8 cellular contexts compared by ENCODE assay signal in genomic region chr5:76402880-76403712, GRCh38. TPM values are rescaled to one million over a fixed set of nuclear protein-coding genes. Genes with fewer than 3 reads are reported as not detected.
DNase-seq lines count a peak whose midpoint lies in the region; ATAC-seq and TF ChIP-seq lines count a peak whose summit lies in the region.

Gene IQGAP2, plus strand, starts transcription at chr5:76403285. Its CDS starts 261 bp downstream, at chr5:76403546.

- no peaks in the 10 kb centered on the region for H3K27me3 ChIP-seq in H7 (ENCODE audit: control insufficient read depth, insufficient read depth, low read length)

- DNase-seq in GM12864 (ENCODE audit: low read depth): peak; percentile 90
- peak; percentile 93 for DNase-seq in H7
- peak; percentile 87 for DNase-seq in LoVo (ENCODE audit: low spot score)
- DNase-seq in cardiac fibroblast (ENCODE audit: low read depth in 2 of 2): peak; percentile 41 to 43
- peak; percentile 75 to 85 for DNase-seq in left colon
- peak; percentile 72 for DNase-seq in stimulated activated CD4-positive, alpha-beta T cell treated with anti-CD3 and anti-CD28 coated beads, Interleukin-2, amount 100 ng/mL, for 4 hours (ENCODE audit: low read depth)
- DNase-seq in NCI-H128 (lab: John Stamatoyannopoulos, UW; ENCODE audit: unreplicated experiment): no peak

- ATAC-seq in left colon: peak; percentile 78

- intact Hi-C loops in left colon (cut with DNase I, micrococcal nuclease): loop anchor here in 1 of 2 donors (10.0 kb wide), 1 partner anchor 142 kb away; no protein-coding TSS in a partner anchor

- peak; percentile 72 for TF ChIP-seq CTCF in GM12864 (IDR thresholded peaks at IDR 0.05; ENCODE audit: low read depth, low read length, missing control alignments)
- peak; percentile 52 for TF ChIP-seq CTCF in WI38 (IDR thresholded peaks at IDR 0.05; ENCODE audit: low read depth, low read length)
- peak; percentile 15 for TF ChIP-seq CTCF in cardiac fibroblast (IDR thresholded peaks at IDR 0.05; ENCODE audit: low read depth, low read length)

- H3K4me3 ChIP-seq in GM12864 (ENCODE audit: low read depth, low read length) (peak within 1 kb of the TSS; percentile 84), H7 (ENCODE audit: insufficient read depth, low read depth, low read length) (peak within 1 kb of the TSS; percentile 78), WI38 (ENCODE audit: low read depth, low read length) (peak within 1 kb of the TSS; percentile 59), cardiac fibroblast (replicated peaks in 1 of 2; ENCODE audit: low read depth in 2 of 2, low read length in 2 of 2) (peak within 1 kb of the TSS; percentile 49 to 54)

- H3K36me3 ChIP-seq in H7 (replicated peaks; ENCODE audit: control insufficient read depth, insufficient read depth, low read length): no peaks in the 10 kb centered on the region

RNA-seq across cellular contexts. Expression of gene IQGAP2, which starts in this region (rescaled TPM):
- total RNA-seq in H7 (2014; rRNA removed; shearing (Covaris generic)): 36.8 and 80.7 TPM in 2 replicates
- 100 to 1,000 TPM; 104 to 123 TPM for total RNA-seq in left colon

Comparison
In these comparisons a context has a peak if more than half of its experiments do, and no peak if none do; other contexts are left out.
1. CTCF ChIP-seq: peak in every context shown above with its lines; median percentile 72 in GM12864; 52 in WI38; 15 in cardiac fibroblast.